Comparison of ENCODE assay signal across 1 cellular context in the genomic region with DNA sequence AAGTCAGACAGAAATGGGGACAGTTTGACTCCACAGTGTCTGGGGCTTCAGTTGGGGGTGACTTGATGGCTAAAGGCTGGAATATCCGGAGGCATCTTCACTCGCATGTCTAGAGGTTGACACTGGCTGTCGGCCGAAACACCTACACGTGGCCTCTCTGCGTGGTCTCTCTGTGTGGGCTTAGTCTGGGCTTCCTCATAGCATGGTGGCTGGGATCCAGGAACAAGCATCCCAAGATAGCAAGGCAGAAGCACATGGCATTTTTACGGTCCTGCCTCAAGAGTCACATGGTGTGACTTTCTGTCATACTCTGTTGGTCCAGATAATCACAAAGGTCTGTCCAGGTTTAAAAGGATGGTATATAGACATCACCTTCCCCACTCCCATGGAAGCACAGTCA.
TF ChIP-seq lines count a peak whose summit lies in the region.

No MANE protein-coding gene starts in this region.

TF ChIP-seq in WTC11, 78 proteins besides CTCF, POLR2A, EP300 and RAD21 (continued from another document):
- no peak for TF ChIP-seq GABPB1 (CRISPR knock-in tag; IDR thresholded peaks at IDR 0.05)
